In genomic region chr2:218229239-218229638, GRCh38 we compare ENCODE assay signal across 9 cellular contexts. TPM values are rescaled to one million over a fixed set of nuclear protein-coding genes. Genes with fewer than 3 reads are reported as not detected.
DNase-seq lines count a peak whose midpoint lies in the region; ATAC-seq, FAIRE-seq and TF ChIP-seq lines count a peak whose summit lies in the region.
"Had no signal": no experiment of that assay in that cellular context is flagged by ENCODE, and none has a peak within 500 bp of the region (broad histone marks: within the 10 kb centered on the region; RNA-seq: fewer than 3 reads in every experiment).

No MANE protein-coding gene starts in this region.

- H2BK15ac ChIP-seq in mesendoderm (replicated peaks; ENCODE audit: low read depth): no peak overlapping the region

- H2BK120ac ChIP-seq in mesendoderm (ENCODE audit: low read depth, low read length): no peak overlapping the region

- H3K9ac ChIP-seq in mesendoderm (ENCODE audit: low read length): no peak overlapping the region

- H4K8ac ChIP-seq in mesendoderm (ENCODE audit: low read depth, low read length): no peak overlapping the region

- H3K4me1 Mint-ChIP-seq in activated T-helper 1 cell treated with anti-CD3 and anti-CD28 coated beads, Interleukin-12 subunit alpha, Interleukin-12 subunit beta, Interleukin-2, Interleukin-4 antibody, amounts not matched to agents 30 ng/mL and 10 ng/mL and 1 ng/mL, durations not matched to agents 14 hours and 24 hours and 36 hours (ENCODE audit: low read depth): peaks cover 66% of the 10 kb centered on the region
- peaks cover 85% of the 10 kb centered on the region for H3K4me1 Mint-ChIP-seq in stimulated activated naive CD8-positive, alpha-beta T cell treated with anti-CD3 and anti-CD28 coated beads, Interleukin-15, Interleukin-2, amounts not matched to agents 100 ng/mL and 50 ng/mL, for 24 hours (ENCODE audit: low read depth)

- no peak overlapping the region for H3K4me3 ChIP-seq in mesendoderm (ENCODE audit: low read length)

- H3K9me3 Mint-ChIP-seq in activated T-helper 1 cell treated with anti-CD3 and anti-CD28 coated beads, Interleukin-12 subunit alpha, Interleukin-12 subunit beta, Interleukin-2, Interleukin-4 antibody, amounts not matched to agents 30 ng/mL and 10 ng/mL and 1 ng/mL, durations not matched to agents 14 hours and 24 hours and 36 hours: no peaks in the 10 kb centered on the region
- H3K9me3 Mint-ChIP-seq in stimulated activated naive CD8-positive, alpha-beta T cell treated with anti-CD3 and anti-CD28 coated beads, Interleukin-15, Interleukin-2, amounts not matched to agents 100 ng/mL and 50 ng/mL, for 24 hours: no peaks in the 10 kb centered on the region

- no peaks in the 10 kb centered on the region for H3K27me3 ChIP-seq in mesendoderm (ENCODE audit: insufficient read depth, low read length, poor library complexity)

- no peaks in the 10 kb centered on the region for H3K27me3 Mint-ChIP-seq in activated T-helper 1 cell treated with anti-CD3 and anti-CD28 coated beads, Interleukin-12 subunit alpha, Interleukin-12 subunit beta, Interleukin-2, Interleukin-4 antibody, amounts not matched to agents 30 ng/mL and 10 ng/mL and 1 ng/mL, durations not matched to agents 14 hours and 24 hours and 36 hours (ENCODE audit: insufficient read depth)
- H3K27me3 Mint-ChIP-seq in stimulated activated naive CD8-positive, alpha-beta T cell treated with anti-CD3 and anti-CD28 coated beads, Interleukin-15, Interleukin-2, amounts not matched to agents 100 ng/mL and 50 ng/mL, for 24 hours: no peaks in the 10 kb centered on the region
- H3K27me3 Mint-ChIP-seq: brain had no signal

- H3K36me3 Mint-ChIP-seq in activated T-helper 1 cell treated with anti-CD3 and anti-CD28 coated beads, Interleukin-12 subunit alpha, Interleukin-12 subunit beta, Interleukin-2, Interleukin-4 antibody, amounts not matched to agents 30 ng/mL and 10 ng/mL and 1 ng/mL, durations not matched to agents 14 hours and 24 hours and 36 hours (ENCODE audit: low read depth): peaks cover 75% of the 10 kb centered on the region
- peaks cover 84% of the 10 kb centered on the region for H3K36me3 Mint-ChIP-seq in stimulated activated naive CD8-positive, alpha-beta T cell treated with anti-CD3 and anti-CD28 coated beads, Interleukin-15, Interleukin-2, amounts not matched to agents 100 ng/mL and 50 ng/mL, for 24 hours (ENCODE audit: low read depth)

- peaks cover 10% of the 10 kb centered on the region for H3K79me1 ChIP-seq in mesendoderm (ENCODE audit: low read length)

- H3K56ac ChIP-seq in mesendoderm (ENCODE audit: low read length): no peak overlapping the region

- H3K27ac Mint-ChIP-seq in activated T-helper 1 cell treated with anti-CD3 and anti-CD28 coated beads, Interleukin-12 subunit alpha, Interleukin-12 subunit beta, Interleukin-2, Interleukin-4 antibody, amounts not matched to agents 30 ng/mL and 10 ng/mL and 1 ng/mL, durations not matched to agents 14 hours and 24 hours and 36 hours: peak overlapping the region; percentile 87
- peak overlapping the region; percentile 84 for H3K27ac Mint-ChIP-seq in stimulated activated naive CD8-positive, alpha-beta T cell treated with anti-CD3 and anti-CD28 coated beads, Interleukin-15, Interleukin-2, amounts not matched to agents 100 ng/mL and 50 ng/mL, for 24 hours

- TF ChIP-seq POLR2A in GM12891 (IDR thresholded peaks at IDR 0.05; ENCODE audit: low read depth, low read length): no peak

- H2AK5ac ChIP-seq in mesendoderm (ENCODE audit: low read length): no peak overlapping the region

- H3K79me2 ChIP-seq in mesendoderm (ENCODE audit: control insufficient read depth, insufficient read depth, low read length): peaks cover 12% of the 10 kb centered on the region

- peak overlapping the region; percentile 65 for H3K4me3 Mint-ChIP-seq in activated T-helper 1 cell treated with anti-CD3 and anti-CD28 coated beads, Interleukin-12 subunit alpha, Interleukin-12 subunit beta, Interleukin-2, Interleukin-4 antibody, amounts not matched to agents 30 ng/mL and 10 ng/mL and 1 ng/mL, durations not matched to agents 14 hours and 24 hours and 36 hours
- peak overlapping the region; percentile 66 for H3K4me3 Mint-ChIP-seq in stimulated activated naive CD8-positive, alpha-beta T cell treated with anti-CD3 and anti-CD28 coated beads, Interleukin-15, Interleukin-2, amounts not matched to agents 100 ng/mL and 50 ng/mL, for 24 hours
- H3K4me3 Mint-ChIP-seq: brain had no signal

- H3K4me1 ChIP-seq in mesendoderm (ENCODE audit: control insufficient read depth, low read depth, low read length): no peaks in the 10 kb centered on the region

- no peak overlapping the region for H3K18ac ChIP-seq in mesendoderm (ENCODE audit: low read length)

- H2BK5ac ChIP-seq in mesendoderm (ENCODE audit: low read length): no peak overlapping the region

- FAIRE-seq in GM12891 (lab: Jason Lieb, UNC): peak; percentile 74

- no peak overlapping the region for H3K27ac ChIP-seq in mesendoderm (ENCODE audit: low read depth, low read length)

- no peak overlapping the region for H3K4ac ChIP-seq in mesendoderm (ENCODE audit: low read depth, low read length)

- DNase-seq in GM12891 (ENCODE audit: insufficient read length, low spot score) (peak; percentile 42), Kasumi-1 (lab: John Stamatoyannopoulos, UW) (peak; percentile 67 to 71), left ventricle myocardium superior (no peak), mesendoderm (no peak), NCI-H524 treated with DMSO at 0.1 percent for 48 hours (lab: John Stamatoyannopoulos, UW) (no peak)
- DNase-seq in activated T-helper 1 cell treated with anti-CD3 and anti-CD28 coated beads, Interleukin-12 subunit alpha, Interleukin-12 subunit beta, Interleukin-2, Interleukin-4 antibody, amounts not matched to agents 30 ng/mL and 10 ng/mL and 1 ng/mL, durations not matched to agents 14 hours and 24 hours and 36 hours (ENCODE audit: low spot score): peak; percentile 57

- intact Hi-C loops in activated T-helper 1 cell treated with anti-CD3 and anti-CD28 coated beads, Interleukin-12 subunit alpha, Interleukin-12 subunit beta, Interleukin-2, Interleukin-4 antibody, amounts not matched to agents 30 ng/mL and 10 ng/mL and 1 ng/mL, durations not matched to agents 14 hours and 24 hours and 36 hours (cut with micrococcal nuclease): loop anchor here (1.0 to 10.0 kb wide), 5 partner anchors 11 to 1026 kb away; partner anchors contain the start of genes TUBA4A and TUBA4B
- intact Hi-C loops in left ventricle myocardium superior (cut with micrococcal nuclease): no loop called here

- no CpG with 5 or more reads among the region's 3 CpGs for WGBS in mesendoderm (ENCODE audit: extremely low coverage, insufficient coverage, low lambda C conversion rate)

- ATAC-seq in GM21786 (IDR thresholded peaks at IDR 0.05; ENCODE audit: unreplicated experiment) (peak; percentile 94), left ventricle myocardium superior (peak; percentile 75)

- H3K4me2 ChIP-seq in mesendoderm (ENCODE audit: low read length): no peak overlapping the region

- no peak overlapping the region for H4K5ac ChIP-seq in mesendoderm (ENCODE audit: low read length)

- H3K36me3 ChIP-seq in mesendoderm (ENCODE audit: control insufficient read depth, insufficient read depth, low read length): peaks cover 12% of the 10 kb centered on the region

- H3K23ac ChIP-seq in mesendoderm (ENCODE audit: low read length): no peak overlapping the region

TF ChIP-seq in GM12891, 5 proteins besides CTCF, POLR2A, EP300 and RAD21:
- TF ChIP-seq TAF1 (IDR thresholded peaks at IDR 0.05; ENCODE audit: low read depth, low read length) (no peak), PAX5 (IDR thresholded peaks at IDR 0.05; ENCODE audit: insufficient read depth, low read length, severe bottlenecking) (no peak), SPI1 (IDR thresholded peaks at IDR 0.05; ENCODE audit: low read depth, low read length) (peak; percentile 51; the same call in 1 of the 2 replicates), POLR2AphosphoS5 (IDR thresholded peaks at IDR 0.05; ENCODE audit: low read depth, low read length) (no peak), POU2F2 (IDR thresholded peaks at IDR 0.05; ENCODE audit: low read depth, low read length) (no peak)

RNA-seq across cellular contexts. Expression of gene ARPC2, which starts 12.2 kb away (rescaled TPM):
- 389 TPM for polyA plus RNA-seq in GM12891 (2012; ENCODE audit: low read depth, missing spikeins)
- total RNA-seq in activated T-helper 1 cell treated with anti-CD3 and anti-CD28 coated beads, Interleukin-12 subunit alpha, Interleukin-12 subunit beta, Interleukin-2, Interleukin-4 antibody, amounts not matched to agents 30 ng/mL and 10 ng/mL and 1 ng/mL, durations not matched to agents 14 hours and 24 hours and 36 hours: 507 and 509 TPM in 2 replicates
- total RNA-seq in left ventricle myocardium superior: 139 TPM
- polyA plus RNA-seq in mesendoderm (2013, experiment 1 of 2): 300 TPM
- polyA plus RNA-seq in mesendoderm (2013, experiment 2 of 2): 300 TPM

RNA-seq across cellular contexts. Expression of gene GPBAR1, which starts 31.6 kb away (rescaled TPM):
- polyA plus RNA-seq in GM12891 (2012; ENCODE audit: low read depth, missing spikeins): 0.22 TPM
- 0.54 and 0.78 TPM in 2 replicates for total RNA-seq in activated T-helper 1 cell treated with anti-CD3 and anti-CD28 coated beads, Interleukin-12 subunit alpha, Interleukin-12 subunit beta, Interleukin-2, Interleukin-4 antibody, amounts not matched to agents 30 ng/mL and 10 ng/mL and 1 ng/mL, durations not matched to agents 14 hours and 24 hours and 36 hours
- total RNA-seq in left ventricle myocardium superior: 0.67 TPM
- 0.10 TPM for polyA plus RNA-seq in mesendoderm (2013, experiment 1 of 2)
- polyA plus RNA-seq in mesendoderm (2013, experiment 2 of 2): 0.13 TPM

RNA-seq across cellular contexts. Expression of gene AAMP, which starts 40.7 kb away (rescaled TPM):
- 59.1 TPM for polyA plus RNA-seq in GM12891 (2012; ENCODE audit: low read depth, missing spikeins)
- total RNA-seq in activated T-helper 1 cell treated with anti-CD3 and anti-CD28 coated beads, Interleukin-12 subunit alpha, Interleukin-12 subunit beta, Interleukin-2, Interleukin-4 antibody, amounts not matched to agents 30 ng/mL and 10 ng/mL and 1 ng/mL, durations not matched to agents 14 hours and 24 hours and 36 hours: 88.0 and 90.2 TPM in 2 replicates
- 47.7 TPM for total RNA-seq in left ventricle myocardium superior
- polyA plus RNA-seq in mesendoderm (2013, experiment 1 of 2): 63.9 TPM
- polyA plus RNA-seq in mesendoderm (2013, experiment 2 of 2): 62.4 TPM

RNA-seq across cellular contexts. Expression of gene PNKD, which starts 41.1 kb away (rescaled TPM):
- polyA plus RNA-seq in GM12891 (2012; ENCODE audit: low read depth, missing spikeins): 42.6 TPM
- 18.6 and 20.3 TPM in 2 replicates for total RNA-seq in activated T-helper 1 cell treated with anti-CD3 and anti-CD28 coated beads, Interleukin-12 subunit alpha, Interleukin-12 subunit beta, Interleukin-2, Interleukin-4 antibody, amounts not matched to agents 30 ng/mL and 10 ng/mL and 1 ng/mL, durations not matched to agents 14 hours and 24 hours and 36 hours
- 67.1 TPM for total RNA-seq in left ventricle myocardium superior
- polyA plus RNA-seq in mesendoderm (2013, experiment 1 of 2): 36.7 TPM
- polyA plus RNA-seq in mesendoderm (2013, experiment 2 of 2): 36.3 TPM

Comparison
In these comparisons a context has a peak if more than half of its experiments do, and no peak if none do; other contexts are left out.
1. DNase-seq: peak in GM12891 (single experiment), Kasumi-1 (2 of 2) and activated T-helper 1 cell treated with anti-CD3 and anti-CD28 coated beads, Interleukin-12 subunit alpha, Interleukin-12 subunit beta, Interleukin-2, Interleukin-4 antibody, amounts not matched to agents 30 ng/mL and 10 ng/mL and 1 ng/mL, durations not matched to agents 14 hours and 24 hours and 36 hours (single experiment); none in left ventricle myocardium superior (single experiment), mesendoderm (single experiment) and NCI-H524 treated with DMSO at 0.1 percent for 48 hours (single experiment).